In genomic region chr3:123346726-123347125, GRCh38 we compare ENCODE assay signal across 13 cellular contexts.
DNase-seq lines count a peak whose midpoint lies in the region; ATAC-seq and TF ChIP-seq lines count a peak whose summit lies in the region.
"Had no signal": no experiment of that assay in that cellular context is flagged by ENCODE, and none has a peak within 500 bp of the region (broad histone marks: within the 10 kb centered on the region; RNA-seq: fewer than 3 reads in every experiment).

No MANE protein-coding gene starts in this region.

- H3K79me2 ChIP-seq in smooth muscle cell (ENCODE audit: low read depth), result no peaks in the 10 kb centered on the region

- no peak overlapping the region for H3K9ac ChIP-seq in smooth muscle cell (ENCODE audit: low read depth)

- in situ Hi-C loops in G401 (cut with HindIII; ENCODE audit: low sequenced_read_pairs), result no loop called here

- H3K4me2 ChIP-seq in smooth muscle cell, result no peak overlapping the region

- no peaks in the 10 kb centered on the region for H3K27me3 ChIP-seq in ascending aorta
- H3K27me3 ChIP-seq in heart left ventricle, result peaks cover 0 to 4% (median 0%) of the 10 kb centered on the region in 9 donors
- H3K27me3 ChIP-seq in smooth muscle cell (ENCODE audit: low read depth), result peaks cover 25% of the 10 kb centered on the region

- ATAC-seq in heart left ventricle, result peak; percentile 64 to 85 (median 72)
- no peak for ATAC-seq in GM21381 (IDR thresholded peaks at IDR 0.05; ENCODE audit: unreplicated experiment)

- TF ChIP-seq CTCF in ascending aorta (IDR thresholded peaks at IDR 0.05) (peak in 1 of 3 experiments; percentile 25), heart left ventricle (IDR thresholded peaks at IDR 0.05) (peak in 3 of 12 donors; percentile 10 to 22 (median 11)), smooth muscle cell (IDR thresholded peaks at IDR 0.05; ENCODE audit: borderline replicate concordance, insufficient read depth, poor library complexity, severe bottlenecking) (no peak)

- H3K4me1 ChIP-seq in ascending aorta, result peaks cover 8 to 61% of the 10 kb centered on the region in 2 donors
- peaks cover 4 to 97% (median 60%) of the 10 kb centered on the region in 12 donors for H3K4me1 ChIP-seq in heart left ventricle
- H3K4me1 ChIP-seq in smooth muscle cell (ENCODE audit: low read depth), result no peaks in the 10 kb centered on the region

- H2AFZ ChIP-seq in smooth muscle cell (ENCODE audit: low read depth), result no peak overlapping the region

- H3K36me3 ChIP-seq in ascending aorta, result no peaks in the 10 kb centered on the region
- H3K36me3 ChIP-seq in heart left ventricle, result peaks cover 0 to 18% (median 0%) of the 10 kb centered on the region in 9 donors
- H3K36me3 ChIP-seq in smooth muscle cell (ENCODE audit: low read depth), result no peaks in the 10 kb centered on the region

- H3K27ac ChIP-seq in ascending aorta, result peak overlapping the region; percentile 58 to 64
- peak overlapping the region; percentile 16 to 94 (median 80) for H3K27ac ChIP-seq in heart left ventricle
- H3K27ac ChIP-seq in smooth muscle cell (ENCODE audit: low read depth), result no peak overlapping the region
- H3K27ac ChIP-seq: epithelial cell of prostate, VCaP had no signal

- H3F3A ChIP-seq in smooth muscle cell (ENCODE audit: low read depth), result no peaks in the 10 kb centered on the region

- H3K4me3 ChIP-seq in ascending aorta (peak overlapping the region in 1 of 2 donors; percentile 11), heart left ventricle (no peak overlapping the region), smooth muscle cell (no peak overlapping the region)

- intact Hi-C loops in ascending aorta (cut with DNase I), result loop anchor here (2.0 kb wide), 1 partner anchor 102 kb away; the partner anchor contains the start of gene ADCY5
- intact Hi-C loops in heart left ventricle (cut with DNase I), result loop anchor here in 5 of 10 donors (5.0 to 10.0 kb wide), 5 partner anchors 56 to 101 kb away; partner anchors contain the start of gene ADCY5 (in 4 of the 5)

- peak; percentile 48 for DNase-seq in G401 (ENCODE audit: low spot score)
- DNase-seq in ascending aorta (ENCODE audit: low spot score in 2 of 2), result no peak
- DNase-seq in heart left ventricle, result peak in 4 of 5 donors; percentile 57 to 87 (median 70)
- DNase-seq in retina, result peak; percentile 65
- no peak for DNase-seq in T1000 (lab: John Stamatoyannopoulos, UW)
- DNase-seq in smooth muscle cell (lab: John Stamatoyannopoulos, UW; ENCODE audit: unreplicated experiment), result no peak
- DNase-seq in NCI-H1417 treated with DMSO at 0.1 percent for 48 hours (lab: John Stamatoyannopoulos, UW), result no peak
- DNase-seq: AML-193, DND-41, NCI-H187 had no signal

- WGBS in heart left ventricle, 4 donors, result 14 to 24% (median 16%) methylated on average over 11 of the region's 11 CpGs
- WGBS in smooth muscle cell (ENCODE audit: low lambda C conversion rate), result 72% methylated on average over 11 of the region's 11 CpGs

- TF ChIP-seq POLR2A in heart left ventricle (IDR thresholded peaks at IDR 0.05), result no peak

- no peaks in the 10 kb centered on the region for H4K20me1 ChIP-seq in smooth muscle cell (ENCODE audit: low read depth)

- no peaks in the 10 kb centered on the region for H3K9me3 ChIP-seq in ascending aorta
- no peaks in the 10 kb centered on the region for H3K9me3 ChIP-seq in heart left ventricle
- H3K9me3 ChIP-seq in smooth muscle cell (replicated peaks; ENCODE audit: low read depth), result no peaks in the 10 kb centered on the region

Comparison
In these comparisons a context has a peak if more than half of its experiments do, and no peak if none do; other contexts are left out.
1. DNase-seq: peak in G401 (single experiment), heart left ventricle (4 of 5) and retina (single experiment); none in ascending aorta (0 of 2), T1000 (single experiment), smooth muscle cell (single experiment) and NCI-H1417 treated with DMSO at 0.1 percent for 48 hours (single experiment).